28 cellular contexts compared by ENCODE assay signal in genomic region chr1:109834951-109835350, GRCh38.
"Had no signal": no experiment of that assay in that cellular context is flagged by ENCODE, and none has a peak within 500 bp of the region (broad histone marks: within the 10 kb centered on the region; RNA-seq: fewer than 3 reads in every experiment).

No MANE protein-coding gene starts in this region.

- H3K36me3 ChIP-seq: adrenal gland had no signal

- DNase-seq: activated B cell treated with CpG ODN at 0.5 μM for 24 hours; activated CD4-positive, alpha-beta T cell treated with anti-CD3 and anti-CD28 coated beads for 48 hours; activated CD4-positive, alpha-beta T cell treated with anti-CD3 and anti-CD28 coated beads, Interleukin-2, amount 50 U/mL, for 1 hour; activated CD4-positive, alpha-beta T cell treated with anti-CD3 and anti-CD28 coated beads, Interleukin-2, amount 50 U/mL, for 48 hours; activated CD8-positive, alpha-beta memory T cell treated with anti-CD3 and anti-CD28 coated beads for 24 hours; activated CD8-positive, alpha-beta T cell treated with anti-CD3 and anti-CD28 coated beads for 36 hours; activated effector memory CD4-positive, alpha-beta T cell treated with anti-CD3 and anti-CD28 coated beads, Interleukin-2, amount 50 U/mL, for 16 hours; activated naive CD4-positive, alpha-beta T cell treated with anti-CD3 and anti-CD28 coated beads for 36 hours; activated naive CD8-positive, alpha-beta T cell treated with anti-CD3 and anti-CD28 coated beads for 36 hours; activated naive CD8-positive, alpha-beta T cell treated with anti-CD3 and anti-CD28 coated beads, Interleukin-2, amount 50 U/mL, for 24 hours; activated T-cell treated with anti-CD3 and anti-CD28 coated beads, Interleukin-2, amount 50 U/mL, for 1 hour; activated T-cell treated with anti-CD3 and anti-CD28 coated beads, Interleukin-2, amount 50 U/mL, for 48 hours; amygdala; aorta; body of pancreas; caudate nucleus; cortex of kidney; dermis blood vessel endothelial cell; effector CD4-positive, alpha-beta T cell; foreskin fibroblast; T-helper 2 cell had no signal

- H3K27me3 Mint-ChIP-seq: activated CD8-positive, alpha-beta T cell treated with anti-CD3 and anti-CD28 coated beads for 36 hours; activated naive CD4-positive, alpha-beta T cell treated with anti-CD3 and anti-CD28 coated beads, Interleukin-2, amount 50 U/mL, for 24 hours; activated naive CD8-positive, alpha-beta T cell treated with anti-CD3 and anti-CD28 coated beads for 36 hours; activated naive CD8-positive, alpha-beta T cell treated with anti-CD3 and anti-CD28 coated beads, Interleukin-2, amount 50 U/mL, for 24 hours had no signal

- H3K4me1 Mint-ChIP-seq: activated B cell treated with CpG ODN at 0.5 μM for 24 hours; activated naive CD4-positive, alpha-beta T cell treated with anti-CD3 and anti-CD28 coated beads, Interleukin-2, amount 50 U/mL, for 24 hours; activated naive CD8-positive, alpha-beta T cell treated with anti-CD3 and anti-CD28 coated beads for 36 hours had no signal

- H3K4me1 ChIP-seq: adrenal gland, body of pancreas had no signal

- H3K4me3 ChIP-seq: adrenal gland, body of pancreas had no signal

- H3K4me3 Mint-ChIP-seq: activated B cell treated with CpG ODN at 0.5 μM for 24 hours; activated CD8-positive, alpha-beta T cell treated with anti-CD3 and anti-CD28 coated beads for 36 hours; activated naive CD4-positive, alpha-beta T cell treated with anti-CD3 and anti-CD28 coated beads for 36 hours; activated naive CD4-positive, alpha-beta T cell treated with anti-CD3 and anti-CD28 coated beads, Interleukin-2, amount 50 U/mL, for 24 hours; activated naive CD8-positive, alpha-beta T cell treated with anti-CD3 and anti-CD28 coated beads for 36 hours; activated naive CD8-positive, alpha-beta T cell treated with anti-CD3 and anti-CD28 coated beads, Interleukin-2, amount 50 U/mL, for 24 hours; activated T-helper 1 cell treated with anti-CD3 and anti-CD28 coated beads, Interleukin-12 subunit alpha, Interleukin-12 subunit beta, Interleukin-2, Interleukin-4 antibody, amounts not matched to agents 30 ng/mL and 10 ng/mL and 1 ng/mL, durations not matched to agents 14 hours and 24 hours and 36 hours had no signal

- H3K27ac Mint-ChIP-seq: activated B cell treated with CpG ODN at 0.5 μM for 24 hours; activated CD8-positive, alpha-beta T cell treated with anti-CD3 and anti-CD28 coated beads for 36 hours; activated naive CD4-positive, alpha-beta T cell treated with anti-CD3 and anti-CD28 coated beads for 36 hours; activated naive CD4-positive, alpha-beta T cell treated with anti-CD3 and anti-CD28 coated beads, Interleukin-2, amount 50 U/mL, for 24 hours; activated naive CD8-positive, alpha-beta T cell treated with anti-CD3 and anti-CD28 coated beads for 36 hours; activated naive CD8-positive, alpha-beta T cell treated with anti-CD3 and anti-CD28 coated beads, Interleukin-2, amount 50 U/mL, for 24 hours; activated T-helper 1 cell treated with anti-CD3 and anti-CD28 coated beads, Interleukin-12 subunit alpha, Interleukin-12 subunit beta, Interleukin-2, Interleukin-4 antibody, amounts not matched to agents 30 ng/mL and 10 ng/mL and 1 ng/mL, durations not matched to agents 14 hours and 24 hours and 36 hours; activated T-helper 2 cell treated with anti-CD3 and anti-CD28 coated beads, Interferon-gamma antibody, Interleukin-2, Interleukin-4, amounts not matched to agents 10 μg/mL and 5 μg/mL and 100 μg/mL, durations not matched to agents 14 hours and 24 hours and 36 hours had no signal

- H3K27ac ChIP-seq: adrenal gland, body of pancreas, VCaP had no signal

- H3K36me3 Mint-ChIP-seq: activated naive CD8-positive, alpha-beta T cell treated with anti-CD3 and anti-CD28 coated beads for 36 hours had no signal

- ATAC-seq: activated CD4-positive, CD25-positive, alpha-beta regulatory T cell treated with anti-CD3 and anti-CD28 coated beads, Interleukin-2, amount 50 U/mL, for 24 hours; activated CD8-positive, alpha-beta T cell treated with anti-CD3 and anti-CD28 coated beads for 36 hours; activated naive CD8-positive, alpha-beta T cell treated with anti-CD3 and anti-CD28 coated beads, Interleukin-2, amount 50 U/mL, for 24 hours; body of pancreas; esophagus mucosa had no signal

- H3K27me3 ChIP-seq: adrenal gland, body of pancreas had no signal

- H3K9me3 ChIP-seq: body of pancreas had no signal
